In genomic region chr16:15192813-15193212, GRCh38 we compare ENCODE assay signal across 6 cellular contexts.
DNase-seq lines count a peak whose midpoint lies in the region; ATAC-seq, FAIRE-seq and TF ChIP-seq lines count a peak whose summit lies in the region.
"Not testable (repeated sequence)": the region's sequence is repeated elsewhere in the genome, so short reads cannot be mapped to it uniquely, and the experiment has no call there.

No MANE protein-coding gene starts in this region.

- not testable (repeated sequence) for H3K9me1 ChIP-seq in keratinocyte (ENCODE audit: control insufficient read depth, extremely low read depth, insufficient read depth, low read length)

- H3K4me3 ChIP-seq in bronchial epithelial cell (ENCODE audit: low read depth, low read length); epithelial cell of esophagus (ENCODE audit: low read length); fibroblast of pulmonary artery (replicated peaks; ENCODE audit: low read depth, low read length); keratinocyte (ENCODE audit: control insufficient read depth in 2 of 3, extremely low read depth in 1 of 3, insufficient read depth in 2 of 3, low read depth in 1 of 3, low read length in 3 of 3); upper lobe of right lung: not testable (repeated sequence)

- not testable (repeated sequence) for H3K9me3 ChIP-seq in keratinocyte (ENCODE audit: control insufficient read depth, low read depth, low read length); upper lobe of right lung

- H3K79me2 ChIP-seq in keratinocyte (ENCODE audit: control insufficient read depth, insufficient read depth, low read length): not testable (repeated sequence)

- not testable (repeated sequence) for H3K9ac ChIP-seq in keratinocyte (ENCODE audit: control insufficient read depth, extremely low read depth, insufficient read depth, low read length)

- dilution Hi-C loops in keratinocyte (cut with MboI; ENCODE audit: extremely low pct_ligation_motif_present, low sequenced_read_pairs): not testable (repeated sequence)

- not testable (repeated sequence) for H3K4me2 ChIP-seq in keratinocyte (ENCODE audit: control insufficient read depth, extremely low read depth, insufficient read depth, low read depth, low read length)

- H3K4me1 ChIP-seq in keratinocyte (ENCODE audit: control insufficient read depth, extremely low read depth, insufficient read depth, low read length); upper lobe of right lung: not testable (repeated sequence)

- not testable (repeated sequence) for H3K36me3 ChIP-seq in bronchial epithelial cell (ENCODE audit: control insufficient read depth, insufficient read depth, low read length); keratinocyte (ENCODE audit: control insufficient read depth in 2 of 2, extremely low read depth in 1 of 2, insufficient read depth in 2 of 2, low read length in 2 of 2); upper lobe of right lung

- TF ChIP-seq CTCF in bronchial epithelial cell (IDR thresholded peaks at IDR 0.05; ENCODE audit: insufficient read depth, low read length, severe bottlenecking); epithelial cell of esophagus (IDR thresholded peaks at IDR 0.05; ENCODE audit: insufficient read depth, low read depth, low read length, missing control alignments); fibroblast of pulmonary artery (IDR thresholded peaks at IDR 0.05; ENCODE audit: low read length, missing control alignments); keratinocyte (optimal IDR thresholded peaks at IDR 0.05 in 1 of 3, IDR thresholded peaks at IDR 0.05 in 1 of 3, conservative IDR thresholded peaks at IDR 0.05 in 1 of 3; ENCODE audit: extremely low read depth in 1 of 3, insufficient read depth in 2 of 3, low read length in 3 of 3); upper lobe of right lung (IDR thresholded peaks at IDR 0.05): not testable (repeated sequence)

- FAIRE-seq in bronchial epithelial cell (lab: Jason Lieb, UNC): not testable (repeated sequence)
- peak; percentile 67 for FAIRE-seq in keratinocyte (lab: Jason Lieb, UNC)

- H3K27me3 ChIP-seq in bronchial epithelial cell (ENCODE audit: control insufficient read depth, insufficient read depth, low read length); keratinocyte (ENCODE audit: control insufficient read depth, extremely low read depth, insufficient read depth, low read length); upper lobe of right lung: not testable (repeated sequence)

- H3K27ac ChIP-seq in keratinocyte (ENCODE audit: control insufficient read depth, insufficient read depth, low read length); upper lobe of right lung: not testable (repeated sequence)

- H2AFZ ChIP-seq in keratinocyte (ENCODE audit: control insufficient read depth, low read length): not testable (repeated sequence)

- not testable (repeated sequence) for H4K20me1 ChIP-seq in keratinocyte (ENCODE audit: control insufficient read depth, extremely low read depth, insufficient read depth, low read length)

- DNase-seq in amniotic epithelial cell (ENCODE audit: low read depth): peak; percentile 0
- DNase-seq in bronchial epithelial cell (ENCODE audit: low read depth): peak; percentile 90
- DNase-seq in epithelial cell of esophagus (ENCODE audit: low read depth): peak; percentile 91
- peak; percentile 0 for DNase-seq in fibroblast of pulmonary artery (ENCODE audit: low read depth)
- peak; percentile 2 for DNase-seq in keratinocyte (ENCODE audit: low read depth, low spot score)
- DNase-seq in upper lobe of right lung: not testable (repeated sequence)

- intact Hi-C loops in upper lobe of right lung (cut with DNase I): not testable (repeated sequence)

- peak; percentile 22 for ATAC-seq in upper lobe of right lung
